Comparison of ENCODE assay signal across 1 cellular context in the genomic region with DNA sequence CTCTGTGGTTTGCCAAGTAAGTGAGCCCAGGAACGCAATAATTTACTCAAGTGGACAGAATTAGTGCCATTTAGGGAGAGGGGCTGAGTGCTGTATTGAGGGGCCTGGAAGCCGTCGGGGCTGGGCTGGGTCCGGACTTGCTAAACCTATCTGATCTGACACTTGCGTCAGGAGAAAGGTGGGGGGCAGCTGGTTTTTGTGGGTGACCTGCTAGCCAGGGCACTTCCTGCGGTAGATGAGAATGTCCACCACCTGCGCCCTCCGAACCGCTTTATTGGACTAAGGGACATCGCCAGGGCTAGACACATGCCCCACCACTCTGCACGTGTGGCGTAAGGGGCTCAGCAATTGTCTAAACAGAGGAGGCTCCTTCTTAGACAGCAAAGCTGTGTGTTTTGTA.
A peak's percentile ranks its signal among the peaks of the same experiment; 100 is the strongest.
TF ChIP-seq lines count a peak whose summit lies in the region.

No MANE protein-coding gene starts in this region.

TF ChIP-seq in PFSK-1, 5 proteins besides CTCF, POLR2A, EP300 and RAD21 (continued from another document):
- TF ChIP-seq REST (IDR thresholded peaks at IDR 0.05; ENCODE audit: insufficient read depth in 1 of 2, low read depth in 2 of 2, low read length in 2 of 2): no peak
- TF ChIP-seq POLR2AphosphoS5 (IDR thresholded peaks at IDR 0.05; ENCODE audit: low read depth, low read length): 0 out of 2 replicates have a peak, but pooled peaks have one; percentile 32
